8 cellular contexts compared by ENCODE assay signal in the genomic region with DNA sequence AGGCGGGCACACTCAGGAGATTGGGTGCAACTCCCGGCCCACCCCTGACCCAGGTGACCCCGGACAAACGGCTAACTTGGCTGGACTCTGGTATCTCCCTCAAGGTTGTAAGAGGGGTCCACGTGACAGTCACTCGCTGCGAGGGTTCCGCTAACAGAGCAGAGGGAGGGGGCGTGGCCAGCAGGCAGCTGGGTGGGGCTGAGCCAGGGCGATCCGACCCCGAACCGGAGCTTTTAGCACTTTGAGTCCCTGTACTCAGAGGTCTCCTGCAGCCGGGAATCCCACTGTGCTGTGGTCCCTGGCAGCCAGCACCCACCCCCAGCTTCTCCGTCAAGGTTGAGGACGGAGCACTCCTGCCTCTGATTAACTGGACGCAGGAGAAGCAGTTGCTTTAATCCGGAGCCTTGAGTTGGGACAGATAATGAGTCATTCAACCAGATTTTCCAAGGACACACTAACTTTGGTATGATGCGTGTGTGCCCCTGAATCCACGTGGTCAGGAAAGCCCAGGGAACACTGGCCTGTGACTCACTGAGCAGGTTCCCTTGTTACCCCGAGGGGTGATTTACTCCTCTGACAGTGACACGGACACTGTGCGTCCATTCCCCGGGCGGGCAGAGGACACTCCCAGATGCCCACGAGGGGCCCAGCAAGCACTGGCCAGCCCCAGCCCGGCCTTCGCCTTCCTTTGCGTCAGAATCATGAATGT. TPM values are rescaled to one million over a fixed set of nuclear protein-coding genes. Genes with fewer than 3 reads are reported as not detected.
DNase-seq lines count a peak whose midpoint lies in the region; ATAC-seq and TF ChIP-seq lines count a peak whose summit lies in the region.

No MANE protein-coding gene starts in this region.

- H3K27me3 ChIP-seq in A673 (replicated peaks; ENCODE audit: insufficient read depth, low read depth, low read length, poor library complexity) (no peaks in the 10 kb centered on the region), kidney epithelial cell (ENCODE audit: control insufficient read depth, insufficient read depth, low read length) (peaks cover 26% of the 10 kb centered on the region)

- CTCF ChIA-PET in A673 (lab: Charles Lee): no interaction called here
- CTCF ChIA-PET in HEK293T (lab: Yijun Ruan, JAX): no interaction called here

- DNase-seq in A673 (ENCODE audit: low spot score) (peak; percentile 17), HEK293T (ENCODE audit: extremely low spot score) (peak; percentile 70), amniotic epithelial cell (ENCODE audit: low read depth) (peak; percentile 61), kidney epithelial cell (ENCODE audit: low read depth) (peak; percentile 50), T-helper 1 cell (no peak)

- ATAC-seq in GM21576 (IDR thresholded peaks at IDR 0.05; ENCODE audit: unreplicated experiment) (no peak), GM18861 (IDR thresholded peaks at IDR 0.05; ENCODE audit: unreplicated experiment) (no peak), HG03097 (IDR thresholded peaks at IDR 0.05; ENCODE audit: low FRiP score, unreplicated experiment) (no peak)

- H3K4me1 ChIP-seq in A673 (ENCODE audit: insufficient read depth, low read length, poor library complexity, severe bottlenecking): no peaks in the 10 kb centered on the region

- no peaks in the 10 kb centered on the region for H3K9me3 ChIP-seq in A673 (ENCODE audit: low read depth, low read length, poor library complexity, severe bottlenecking)

- intact Hi-C loops in A673 (cut with micrococcal nuclease; ENCODE audit: unreplicated experiment): no loop called here

- H3K36me3 ChIP-seq in A673 (ENCODE audit: insufficient read depth, low read length, poor library complexity, severe bottlenecking) (no peaks in the 10 kb centered on the region), kidney epithelial cell (ENCODE audit: control insufficient read depth, insufficient read depth, low read length) (no peaks in the 10 kb centered on the region)

- H3K27ac ChIP-seq in A673 (ENCODE audit: low read depth, low read length, poor library complexity, severe bottlenecking): no peak overlapping the region

- TF ChIP-seq CTCF in A673 (conservative IDR thresholded peaks at IDR 0.05; ENCODE audit: low read depth, low read length) (no peak), kidney epithelial cell (IDR thresholded peaks at IDR 0.05; ENCODE audit: insufficient read depth, low read length, poor library complexity, severe bottlenecking) (no peak)

- no TSS peak for BruUV-seq in A673 (replicated peaks; lab: Mats Ljungman, UMichigan)

- POLR2A ChIA-PET in A673 (lab: Charles Lee; ENCODE audit: low non-redundant PET): no interaction called here
- POLR2A ChIA-PET in HEK293T (lab: Yijun Ruan, JAX): interaction anchor here (1.0 kb wide), 1 partner anchor 32 kb away, joined by 6 read pairs; no protein-coding TSS in a partner anchor

- no peak overlapping the region for H3K4me3 ChIP-seq in A673 (ENCODE audit: low read depth, low read length, poor library complexity, severe bottlenecking)
- no peak overlapping the region for H3K4me3 ChIP-seq in kidney epithelial cell (ENCODE audit: low read depth, low read length)

TF ChIP-seq in HEK293T, 16 proteins besides CTCF, POLR2A, EP300 and RAD21:
- TF ChIP-seq CTBP1 (IDR thresholded peaks at IDR 0.05; ENCODE audit: borderline replicate concordance): no peak
- no peak for TF ChIP-seq BHLHE40 (IDR thresholded peaks at IDR 0.05; ENCODE audit: borderline replicate concordance)
- TF ChIP-seq FOXA1 (IDR thresholded peaks at IDR 0.05): no peak
- TF ChIP-seq ARNT (IDR thresholded peaks at IDR 0.05): no peak
- TF ChIP-seq FOXM1 (IDR thresholded peaks at IDR 0.05; ENCODE audit: borderline replicate concordance): no peak
- TF ChIP-seq, protein P1, sequence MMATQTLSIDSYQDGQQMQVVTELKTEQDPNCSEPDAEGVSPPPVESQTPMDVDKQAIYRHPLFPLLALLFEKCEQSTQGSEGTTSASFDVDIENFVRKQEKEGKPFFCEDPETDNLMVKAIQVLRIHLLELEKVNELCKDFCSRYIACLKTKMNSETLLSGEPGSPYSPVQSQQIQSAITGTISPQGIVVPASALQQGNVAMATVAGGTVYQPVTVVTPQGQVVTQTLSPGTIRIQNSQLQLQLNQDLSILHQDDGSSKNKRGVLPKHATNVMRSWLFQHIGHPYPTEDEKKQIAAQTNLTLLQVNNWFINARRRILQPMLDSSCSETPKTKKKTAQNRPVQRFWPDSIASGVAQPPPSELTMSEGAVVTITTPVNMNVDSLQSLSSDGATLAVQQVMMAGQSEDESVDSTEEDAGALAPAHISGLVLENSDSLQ (IDR thresholded peaks at IDR 0.05): no peak
- no peak for TF ChIP-seq TARDBP (IDR thresholded peaks at IDR 0.05)
- TF ChIP-seq SUZ12 (IDR thresholded peaks at IDR 0.05): no peak
- TF ChIP-seq FOXK2 (IDR thresholded peaks at IDR 0.05): no peak
- TF ChIP-seq LEF1 (IDR thresholded peaks at IDR 0.05; ENCODE audit: borderline replicate concordance): no peak
- no peak for TF ChIP-seq ZNF384 (IDR thresholded peaks at IDR 0.05)
- TF ChIP-seq ELF4 (IDR thresholded peaks at IDR 0.05): no peak
- TF ChIP-seq NFRKB (IDR thresholded peaks at IDR 0.05): no peak
TF ChIP-seq in HEK293T: peak in this region for 0.

RNA-seq across cellular contexts. Expression of a gene that starts 16.8 kb away (rescaled TPM):
- 0.21 TPM in 1 of 2 replicates, not detected in the other for total RNA-seq in A673 (2021)
- 2.8 and 2.9 TPM in 2 replicates for total RNA-seq in kidney epithelial cell

RNA-seq across cellular contexts. Expression of a gene that starts 31.0 kb away (rescaled TPM):
- total RNA-seq in A673 (2021): 13.3 and 14.0 TPM in 2 replicates
- 20.2 and 27.0 TPM in 2 replicates for total RNA-seq in kidney epithelial cell

Comparison
In these comparisons a context has a peak if more than half of its experiments do, and no peak if none do; other contexts are left out.
1. DNase-seq: peak in A673 (single experiment), HEK293T (single experiment), amniotic epithelial cell (single experiment) and kidney epithelial cell (single experiment); none in T-helper 1 cell (0 of 5).